ENCODE assay signal across 29 cellular contexts in the genomic region with DNA sequence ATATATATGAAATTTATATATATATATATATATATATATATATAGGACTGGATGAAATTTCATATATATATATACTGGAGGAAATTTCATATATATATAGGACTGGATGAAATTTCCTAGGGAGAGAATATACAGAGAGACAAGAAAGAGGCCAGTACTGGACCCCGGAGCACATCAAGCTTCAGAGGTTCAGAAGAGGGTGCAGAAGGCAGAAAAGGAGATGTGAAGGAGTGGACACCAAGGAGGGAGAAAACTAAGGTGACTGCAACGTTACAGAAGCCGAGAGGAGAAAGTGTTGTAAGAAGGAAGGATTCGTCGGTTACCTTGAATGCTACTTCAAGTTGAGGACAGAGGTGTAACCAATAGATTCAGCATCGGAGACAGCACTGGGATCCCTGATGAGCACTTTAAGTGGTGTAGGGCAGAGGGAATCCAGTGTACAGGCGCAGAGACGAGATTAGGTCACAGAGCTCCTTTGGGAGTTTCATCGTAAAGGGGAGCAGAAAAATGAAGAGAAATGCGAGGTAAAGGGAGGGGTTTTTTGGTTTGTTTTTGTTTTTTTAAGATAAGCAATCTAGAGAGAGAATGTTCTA. TPM values are rescaled to one million over a fixed set of nuclear protein-coding genes. Genes with fewer than 3 reads are reported as not detected.
"Had no signal": no experiment of that assay in that cellular context is flagged by ENCODE, and none has a peak within 500 bp of the region (broad histone marks: within the 10 kb centered on the region; RNA-seq: fewer than 3 reads in every experiment).

No MANE protein-coding gene starts in this region.

- H3K27me3 Mint-ChIP-seq: dendritic cell treated with granulocyte-macrophage colony-stimulating factor and Interleukin-4, amounts not matched to agents 40 ng/mL and 50 ng/mL, for 4 days; memory B cell; stimulated activated naive CD8-positive, alpha-beta T cell treated with anti-CD3 and anti-CD28 coated beads, Interleukin-15, amount 100 ng/mL, for 72 hours had no signal

- H2AFZ ChIP-seq: parathyroid adenoma had no signal

- H3K36me3 ChIP-seq: gastrocnemius medialis, neutrophil, prostate gland, right atrium auricular region, suprapubic skin, thyroid gland, vagina had no signal

- H3K4me2 ChIP-seq: smooth muscle cell had no signal

- H3K27me3 ChIP-seq: gastrocnemius medialis, right atrium auricular region, suprapubic skin, thyroid gland, vagina had no signal

- DNase-seq: effector CD8-positive, alpha-beta T cell; endodermal cell; foreskin fibroblast; gastrocnemius medialis; head of caudate nucleus; kidney; stimulated activated CD4-positive, alpha-beta T cell treated with anti-CD3 and anti-CD28 coated beads, Interleukin-12 subunit alpha, Interleukin-12 subunit beta, amount 100 ng/mL, for 4 hours; stimulated activated CD4-positive, alpha-beta T cell treated with anti-CD3 and anti-CD28 coated beads, Interleukin-1b, Interleukin-23, amount 100 ng/mL, for 48 hours; stimulated activated CD4-positive, alpha-beta T cell treated with anti-CD3 and anti-CD28 coated beads, Interleukin-4, amount 100 ng/mL, for 1 hour; stimulated activated CD8-positive, alpha-beta memory T cell treated with anti-CD3 and anti-CD28 coated beads, Interleukin-4, amount 100 ng/mL, for 48 hours; stimulated activated naive CD4-positive, alpha-beta T cell; stimulated activated naive CD8-positive, alpha-beta T cell treated with anti-CD3 and anti-CD28 coated beads, Interleukin-15, amount 100 ng/mL, for 72 hours; thyroid gland had no signal

- ATAC-seq: esophagus mucosa; gastrocnemius medialis; left lobe of liver; natural killer cell treated with Interleukin-12 subunit alpha and Interleukin-12 subunit beta and Interleukin-15 and Interleukin-18, amount 100 ng/mL, for 72 hours; sciatic nerve; stimulated activated naive CD8-positive, alpha-beta T cell treated with anti-CD3 and anti-CD28 coated beads, Interleukin-15, amount 100 ng/mL, for 72 hours had no signal

- H3K36me3 Mint-ChIP-seq: natural killer cell treated with Interleukin-12 subunit alpha and Interleukin-12 subunit beta and Interleukin-15 and Interleukin-18, amount 100 ng/mL, for 72 hours had no signal

- H3K27ac Mint-ChIP-seq: dendritic cell treated with granulocyte-macrophage colony-stimulating factor and Interleukin-4, amounts not matched to agents 40 ng/mL and 50 ng/mL, for 4 days; endodermal cell; memory B cell; natural killer cell treated with Interleukin-12 subunit alpha and Interleukin-12 subunit beta and Interleukin-15 and Interleukin-18, amount 100 ng/mL, for 72 hours; stimulated activated naive CD8-positive, alpha-beta T cell treated with anti-CD3 and anti-CD28 coated beads, Interleukin-15, amount 100 ng/mL, for 72 hours had no signal

- H3K4me1 ChIP-seq: gastrocnemius medialis, parathyroid adenoma, prostate gland, right atrium auricular region, suprapubic skin, thyroid gland, vagina had no signal

- H3K4me1 Mint-ChIP-seq: endodermal cell; neural crest cell; stimulated activated naive CD8-positive, alpha-beta T cell treated with anti-CD3 and anti-CD28 coated beads, Interleukin-15, amount 100 ng/mL, for 72 hours had no signal

- H3K4me3 ChIP-seq: gastrocnemius medialis, lung, prostate gland, right atrium auricular region, smooth muscle cell, suprapubic skin, thyroid gland, vagina had no signal

- H3K27ac ChIP-seq: epithelial cell of prostate, gastrocnemius medialis, neutrophil, parathyroid adenoma, prostate gland, right atrium auricular region, suprapubic skin, thyroid gland, vagina had no signal

- H3K79me2 ChIP-seq: parathyroid adenoma had no signal

- H3K4me3 Mint-ChIP-seq: dendritic cell treated with granulocyte-macrophage colony-stimulating factor and Interleukin-4, amounts not matched to agents 40 ng/mL and 50 ng/mL, for 4 days; endodermal cell; memory B cell; natural killer cell treated with Interleukin-12 subunit alpha and Interleukin-12 subunit beta and Interleukin-15 and Interleukin-18, amount 100 ng/mL, for 72 hours; neural crest cell; stimulated activated naive CD8-positive, alpha-beta T cell treated with anti-CD3 and anti-CD28 coated beads, Interleukin-15, amount 100 ng/mL, for 72 hours had no signal

- H3K9me3 Mint-ChIP-seq: dendritic cell treated with granulocyte-macrophage colony-stimulating factor and Interleukin-4, amounts not matched to agents 40 ng/mL and 50 ng/mL, for 4 days; endodermal cell; memory B cell; natural killer cell treated with Interleukin-12 subunit alpha and Interleukin-12 subunit beta and Interleukin-15 and Interleukin-18, amount 100 ng/mL, for 72 hours; stimulated activated naive CD8-positive, alpha-beta T cell treated with anti-CD3 and anti-CD28 coated beads, Interleukin-15, amount 100 ng/mL, for 72 hours had no signal

RNA-seq across cellular contexts. Expression of a gene that starts 8.5 kb away (rescaled TPM):
- polyA plus RNA-seq: smooth muscle cell had no signal
